In genomic region chr12:52085682-52086180, GRCh38 we compare ENCODE assay signal across 25 cellular contexts. TPM values are rescaled to one million over a fixed set of nuclear protein-coding genes. Genes with fewer than 3 reads are reported as not detected.
DNase-seq lines count a peak whose midpoint lies in the region; ATAC-seq and TF ChIP-seq lines count a peak whose summit lies in the region.
"Had no signal": no experiment of that assay in that cellular context is flagged by ENCODE, and none has a peak within 500 bp of the region (broad histone marks: within the 10 kb centered on the region; RNA-seq: fewer than 3 reads in every experiment).

No MANE protein-coding gene starts in this region.

- no peak overlapping the region for H3K4me2 ChIP-seq in neural progenitor cell

- peaks cover 34% of the 10 kb centered on the region for H3K27me3 Mint-ChIP-seq in activated T-cell treated with anti-CD3 and anti-CD28 coated beads, Interleukin-2, amount 50 U/mL, for 24 hours
- H3K27me3 Mint-ChIP-seq in neural progenitor cell (ENCODE audit: insufficient read depth, low read depth) = peaks cover 11% of the 10 kb centered on the region

- H3K4me3 Mint-ChIP-seq in activated T-cell treated with anti-CD3 and anti-CD28 coated beads, Interleukin-2, amount 50 U/mL, for 24 hours = no peak overlapping the region
- H3K4me3 Mint-ChIP-seq in neural progenitor cell = no peak overlapping the region
- H3K4me3 Mint-ChIP-seq: B cell; CD4-positive, alpha-beta T cell; H9; IgD-negative memory B cell had no signal

- no peaks in the 10 kb centered on the region for H3K79me2 ChIP-seq in neural progenitor cell (ENCODE audit: low read depth)

- no peaks in the 10 kb centered on the region for H3K36me3 Mint-ChIP-seq in activated T-cell treated with anti-CD3 and anti-CD28 coated beads, Interleukin-2, amount 50 U/mL, for 24 hours (ENCODE audit: low read depth)
- H3K36me3 Mint-ChIP-seq in neural progenitor cell = no peaks in the 10 kb centered on the region

- TF ChIP-seq CTCF in coronary artery (IDR thresholded peaks at IDR 0.05) (no peak), neural progenitor cell (IDR thresholded peaks at IDR 0.05) (no peak), upper lobe of right lung (IDR thresholded peaks at IDR 0.05) (no peak)

- H3K27me3 ChIP-seq in neural progenitor cell (no peaks in the 10 kb centered on the region), upper lobe of right lung (no peaks in the 10 kb centered on the region), MG63 (no peaks in the 10 kb centered on the region; the same call in 1 of the 2 replicates)

- no peak overlapping the region for H2AFZ ChIP-seq in neural progenitor cell (replicated peaks)

- intact Hi-C loops in upper lobe of right lung (cut with DNase I) = loop anchor here (5.0 kb wide), 1 partner anchor 58 kb away; no protein-coding TSS in a partner anchor

- no peaks in the 10 kb centered on the region for H3K36me3 ChIP-seq in neural progenitor cell
- H3K36me3 ChIP-seq in upper lobe of right lung = no peaks in the 10 kb centered on the region
- no peaks in the 10 kb centered on the region for H3K36me3 ChIP-seq in MG63

- H3K9me3 ChIP-seq in neural progenitor cell (ENCODE audit: low read depth) = no peaks in the 10 kb centered on the region
- no peaks in the 10 kb centered on the region for H3K9me3 ChIP-seq in upper lobe of right lung
- H3K9me3 ChIP-seq in MG63 = no peaks in the 10 kb centered on the region
- H3K9me3 ChIP-seq: Caco-2 had no signal

- no peaks in the 10 kb centered on the region for H3F3A ChIP-seq in neural progenitor cell (ENCODE audit: low read depth)

- H3K27ac ChIP-seq in coronary artery (no peak overlapping the region), neural progenitor cell (no peak overlapping the region), upper lobe of right lung (no peak overlapping the region)

- no peak overlapping the region for H3K27ac Mint-ChIP-seq in activated T-cell treated with anti-CD3 and anti-CD28 coated beads, Interleukin-2, amount 50 U/mL, for 24 hours
- H3K27ac Mint-ChIP-seq in neural progenitor cell = peak overlapping the region; percentile 10
- H3K27ac Mint-ChIP-seq: B cell; CD4-positive, alpha-beta T cell; H9; IgD-negative memory B cell had no signal

- H3K4me1 Mint-ChIP-seq in activated T-cell treated with anti-CD3 and anti-CD28 coated beads, Interleukin-2, amount 50 U/mL, for 24 hours (ENCODE audit: low read depth) = peaks cover 4% of the 10 kb centered on the region
- peaks cover 24% of the 10 kb centered on the region for H3K4me1 Mint-ChIP-seq in neural progenitor cell

- DNase-seq in activated T-cell treated with anti-CD3 and anti-CD28 coated beads, Interleukin-2, amount 50 U/mL, for 24 hours = peak; percentile 8
- DNase-seq in activated T-cell treated with anti-CD3 and anti-CD28 coated beads for 4 hours (no peak), coronary artery (ENCODE audit: low spot score) (peak; percentile 33), neural progenitor cell (ENCODE audit: low spot score) (no peak), upper lobe of right lung (peak; percentile 39), MG63 (no peak), SW480 (ENCODE audit: low spot score) (no peak)
- DNase-seq in activated CD8-positive, alpha-beta memory T cell treated with anti-CD3 and anti-CD28 coated beads, Interleukin-2, amount 50 U/mL, for 4 hours = no peak
- DNase-seq: Caco-2; CD4-positive, alpha-beta T cell; GF-D8; H9; Karpas-422; NCI-H1048; NCI-H1436; NCI-H1930; NCI-H226; NCI-H524; NCI-H82; OCI-M1; Right ventricle myocardium superior had no signal

- peaks cover 10% of the 10 kb centered on the region for H3K4me1 ChIP-seq in neural progenitor cell
- peaks cover 25% of the 10 kb centered on the region for H3K4me1 ChIP-seq in upper lobe of right lung
- H3K4me1 ChIP-seq: Caco-2 had no signal

- H3K9me3 Mint-ChIP-seq in activated T-cell treated with anti-CD3 and anti-CD28 coated beads, Interleukin-2, amount 50 U/mL, for 24 hours = no peaks in the 10 kb centered on the region
- no peaks in the 10 kb centered on the region for H3K9me3 Mint-ChIP-seq in neural progenitor cell
- H3K9me3 Mint-ChIP-seq: CD4-positive, alpha-beta T cell; H9; IgD-negative memory B cell had no signal

- H3K4me3 ChIP-seq in coronary artery (no peak overlapping the region), neural progenitor cell (no peak overlapping the region), upper lobe of right lung (no peak overlapping the region), MG63 (no peak overlapping the region)

- no peak for ATAC-seq in upper lobe of right lung

- H4K20me1 ChIP-seq in neural progenitor cell (ENCODE audit: low read depth) = no peaks in the 10 kb centered on the region

- no peak overlapping the region for H3K9ac ChIP-seq in neural progenitor cell

RNA-seq across cellular contexts. Expression of gene SMIM41, which starts 6.2 kb away (rescaled TPM):
- total RNA-seq in neural progenitor cell (ENCODE audit: low replicate concordance) (not detected in 2 replicates), upper lobe of right lung (6.1 TPM)
- total RNA-seq in MG63 (2014; rRNA removed; shearing (Covaris generic); ENCODE audit: low replicate concordance) = not detected in 2 replicates
- total RNA-seq: A172; B cell; Caco-2; CD4-positive, alpha-beta T cell; H9; MCF 10A had no signal

RNA-seq across cellular contexts. Expression of gene ATG101, which starts 16.0 kb away (rescaled TPM):
- total RNA-seq in neural progenitor cell (ENCODE audit: low replicate concordance) = 19.8 and 33.7 TPM in 2 replicates
- 37.3 TPM for total RNA-seq in upper lobe of right lung
- total RNA-seq in MG63 (2014; rRNA removed; shearing (Covaris generic); ENCODE audit: low replicate concordance) = 45.4 and 110 TPM in 2 replicates

RNA-seq across cellular contexts. Expression of gene NR4A1, which starts 34.5 kb away (rescaled TPM):
- total RNA-seq in neural progenitor cell (ENCODE audit: low replicate concordance) (8.2 and 13.0 TPM in 2 replicates), upper lobe of right lung (67.0 TPM)
- 4.4 TPM in 1 of 2 replicates, not detected in the other for total RNA-seq in MG63 (2014; rRNA removed; shearing (Covaris generic); ENCODE audit: low replicate concordance)

Comparison
In these comparisons a context has a peak if more than half of its experiments do, and no peak if none do; other contexts are left out.
1. DNase-seq: peak in activated T-cell treated with anti-CD3 and anti-CD28 coated beads, Interleukin-2, amount 50 U/mL, for 24 hours (single experiment), coronary artery (single experiment) and upper lobe of right lung (single experiment); none in activated T-cell treated with anti-CD3 and anti-CD28 coated beads for 4 hours (single experiment), neural progenitor cell (single experiment), MG63 (single experiment), activated CD8-positive, alpha-beta memory T cell treated with anti-CD3 and anti-CD28 coated beads, Interleukin-2, amount 50 U/mL, for 4 hours (single experiment) and SW480 (single experiment).